In genomic region chr5:172658391-172658790, GRCh38 we compare ENCODE assay signal across 1 cellular context.
TF ChIP-seq lines count a peak whose summit lies in the region.

No MANE protein-coding gene starts in this region.

TF ChIP-seq in GM23338, 12 proteins besides CTCF, POLR2A, EP300 and RAD21 (continued from another document):
- TF ChIP-seq ZNF462 (CRISPR knock-in tag; IDR thresholded peaks at IDR 0.05), result no peak
TF ChIP-seq in GM23338: peak in this region for 0.
